12 cellular contexts compared by ENCODE assay signal in genomic region chr2:170711774-170712652, GRCh38. TPM values are rescaled to one million over a fixed set of nuclear protein-coding genes. Genes with fewer than 3 reads are reported as not detected.
DNase-seq lines count a peak whose midpoint lies in the region; ATAC-seq and TF ChIP-seq lines count a peak whose summit lies in the region.
"Had no signal": no experiment of that assay in that cellular context is flagged by ENCODE, and none has a peak within 500 bp of the region (broad histone marks: within the 10 kb centered on the region; RNA-seq: fewer than 3 reads in every experiment).

No MANE protein-coding gene starts in this region.

- H3K23ac ChIP-seq in trophoblast cell (ENCODE audit: low read length): no peak overlapping the region

- no peak overlapping the region for H3K14ac ChIP-seq in trophoblast cell (ENCODE audit: low read length)

- H3K79me1 ChIP-seq in trophoblast cell (ENCODE audit: low read length): no peaks in the 10 kb centered on the region

- no peak overlapping the region for H2BK5ac ChIP-seq in trophoblast cell (ENCODE audit: low read depth, low read length, poor library complexity)

- no CpG with 5 or more reads among the region's 51 CpGs for WGBS in trophoblast cell (ENCODE audit: extremely low coverage, insufficient coverage, insufficient read length)
- WGBS in heart left ventricle, 4 donors: 2 to 6% (median 4%) methylated on average over 38 to 51 of the region's 51 CpGs

- H3K9me3 ChIP-seq in trophoblast cell (ENCODE audit: insufficient read depth, low read depth, low read length): peaks cover 11% of the 10 kb centered on the region
- no peaks in the 10 kb centered on the region for H3K9me3 ChIP-seq in heart left ventricle

- peak overlapping the region; percentile 34 for H3K4me2 ChIP-seq in trophoblast cell (ENCODE audit: low read length)

- TF ChIP-seq CTCF in dorsolateral prefrontal cortex (IDR thresholded peaks at IDR 0.05 in 54 of 56, conservative IDR thresholded peaks at IDR 0.05 in 2 of 56; ENCODE audit: low read depth in 1 of 56, partially characterized antibody in 56 of 56) (no peak), heart left ventricle (IDR thresholded peaks at IDR 0.05) (no peak)

- H2AFZ ChIP-seq in trophoblast cell (ENCODE audit: insufficient read depth, low read length, poor library complexity): no peak overlapping the region

- no peaks in the 10 kb centered on the region for H3K79me2 ChIP-seq in trophoblast cell (ENCODE audit: control insufficient read depth, insufficient read depth, low read length, poor library complexity)

- H3K9ac ChIP-seq in trophoblast cell (ENCODE audit: low read length): no peak overlapping the region

- DNase-seq in activated CD4-positive, alpha-beta T cell treated with anti-CD3 and anti-CD28 coated beads for 48 hours: peak; percentile 30
- DNase-seq in activated CD4-positive, alpha-beta T cell treated with anti-CD3 and anti-CD28 coated beads, Interleukin-2, amount 50 U/mL, for 4 hours: no peak
- DNase-seq in NCI-H526 treated with DMSO at 0.1 percent for 48 hours (lab: John Stamatoyannopoulos, UW) (peak; percentile 3), dorsolateral prefrontal cortex (no peak), trophoblast cell (no peak), NCI-H1694 treated with DMSO at 0.1 percent for 48 hours (lab: John Stamatoyannopoulos, UW) (no peak), heart left ventricle (no peak)
- DNase-seq: IMR-90, SHP77 treated with DMSO at 0.1 percent for 48 hours had no signal

- intact Hi-C loops in dorsolateral prefrontal cortex (cut with DNase I): loop anchor here in 1 of 2 donors (10.0 kb wide), 2 partner anchors 103 to 217 kb away; partner anchors contain the start of gene GAD1
- intact Hi-C loops in heart left ventricle (cut with DNase I): loop anchor here in 6 of 10 donors (10.0 kb wide), 3 partner anchors 207 to 227 kb away; no protein-coding TSS in a partner anchor

- no peak overlapping the region for H3K18ac ChIP-seq in trophoblast cell (ENCODE audit: low read length)

- no peaks in the 10 kb centered on the region for H3K36me3 ChIP-seq in trophoblast cell (ENCODE audit: control insufficient read depth in 1 of 2, insufficient read depth in 2 of 2, low read length in 2 of 2)
- no peaks in the 10 kb centered on the region for H3K36me3 ChIP-seq in heart left ventricle

- no peak for TF ChIP-seq POLR2A in heart left ventricle (IDR thresholded peaks at IDR 0.05)

- H3K4ac ChIP-seq in trophoblast cell (ENCODE audit: low read depth, low read length): no peak overlapping the region

- no peak overlapping the region for H3K27ac ChIP-seq in dorsolateral prefrontal cortex
- no peak overlapping the region for H3K27ac ChIP-seq in trophoblast cell (ENCODE audit: low read depth, low read length)
- no peak overlapping the region for H3K27ac ChIP-seq in heart left ventricle

- no peak overlapping the region for H2BK12ac ChIP-seq in trophoblast cell (ENCODE audit: low read length)

- no peak overlapping the region for H4K91ac ChIP-seq in trophoblast cell (ENCODE audit: low read depth, low read length)

- no peak overlapping the region for H4K12ac ChIP-seq in trophoblast cell (ENCODE audit: low read depth, low read length)

- peak overlapping the region in 35 of 59 donors; percentile 2 to 58 (median 33) for H3K4me3 ChIP-seq in dorsolateral prefrontal cortex
- H3K4me3 ChIP-seq in trophoblast cell (ENCODE audit: low read depth, low read length): no peak overlapping the region
- H3K4me3 ChIP-seq in heart left ventricle: no peak overlapping the region

- H2BK120ac ChIP-seq in trophoblast cell (ENCODE audit: insufficient read depth, low read length, poor library complexity): no peak overlapping the region

- H3K4me1 ChIP-seq in trophoblast cell (ENCODE audit: control insufficient read depth in 1 of 2, insufficient read depth in 2 of 2, low read length in 2 of 2) (peaks cover 9 to 21% of the 10 kb centered on the region in 2 experiments), heart left ventricle (peaks cover 0 to 45% (median 19%) of the 10 kb centered on the region in 12 donors)

- H4K8ac ChIP-seq in trophoblast cell (ENCODE audit: low read depth, low read length): no peak overlapping the region

- H3K27me3 ChIP-seq in dorsolateral prefrontal cortex: peaks cover 0 to 90% (median 63%) of the 10 kb centered on the region in 45 donors
- peaks cover 65% of the 10 kb centered on the region for H3K27me3 ChIP-seq in trophoblast cell (ENCODE audit: insufficient read depth, low read length)
- H3K27me3 ChIP-seq in heart left ventricle: peaks cover 39 to 93% (median 69%) of the 10 kb centered on the region in 9 donors

- ATAC-seq in heart left ventricle (no peak), GM19023 (IDR thresholded peaks at IDR 0.05; ENCODE audit: unreplicated experiment) (no peak)

- no peak overlapping the region for H2AK5ac ChIP-seq in trophoblast cell (ENCODE audit: low read length)

RNA-seq across cellular contexts. Expression of gene SP5, which starts 3.1 kb away (rescaled TPM):
- total RNA-seq in dorsolateral prefrontal cortex: 1 to 10 TPM in 29 of 120 experiments, under 1 TPM in 56, not detected in 35; 0.19 to 4.2 (median 0.61) TPM
- 0.03 TPM in 1 of 2 replicates, not detected in the other for polyA plus RNA-seq in trophoblast cell (2013)
- 1 to 10 TPM in 1 of 9 donors, under 1 TPM in 4, not detected in 4; 0.16 to 1.4 (median 0.28) TPM for total RNA-seq in heart left ventricle
- polyA plus RNA-seq in heart left ventricle: under 1 TPM; 0.08 to 0.23 TPM
- total RNA-seq: IMR-90, mononuclear cell had no signal
- polyA plus RNA-seq: IMR-90 had no signal

RNA-seq across cellular contexts. Expression of gene ERICH2, which starts 58.2 kb away (rescaled TPM):
- total RNA-seq in dorsolateral prefrontal cortex: 1 to 10 TPM in 87 of 120 experiments, under 1 TPM in 13, not detected in 20; 0.84 to 5.8 (median 1.9) TPM
- 0.21 and 0.45 TPM in 2 replicates for polyA plus RNA-seq in trophoblast cell (2013)
- 1 to 10 TPM in 2 of 9 donors, under 1 TPM in 3, not detected in 4; 0.85 to 3.4 (median 0.98) TPM for total RNA-seq in heart left ventricle
- polyA plus RNA-seq in heart left ventricle: 1 to 10 TPM in 1 of 2 donors, under 1 TPM in 1; 0.22 to 1.9 TPM
- total RNA-seq: IMR-90, mononuclear cell, urinary bladder had no signal
- polyA plus RNA-seq: IMR-90 had no signal

Comparison
In these comparisons a context has a peak if more than half of its experiments do, and no peak if none do; other contexts are left out.
1. DNase-seq: peak in activated CD4-positive, alpha-beta T cell treated with anti-CD3 and anti-CD28 coated beads for 48 hours (single experiment) and NCI-H526 treated with DMSO at 0.1 percent for 48 hours (single experiment); none in activated CD4-positive, alpha-beta T cell treated with anti-CD3 and anti-CD28 coated beads, Interleukin-2, amount 50 U/mL, for 4 hours (0 of 2), dorsolateral prefrontal cortex (0 of 10), trophoblast cell (0 of 2), NCI-H1694 treated with DMSO at 0.1 percent for 48 hours (single experiment) and heart left ventricle (0 of 5).
2. H3K4me3 ChIP-seq: peak in dorsolateral prefrontal cortex (35 of 59); none in trophoblast cell (single experiment) and heart left ventricle (0 of 12).